ENCODE assay signal across 29 cellular contexts in genomic region chr20:58045156-58045555, GRCh38.
"Had no signal": no experiment of that assay in that cellular context is flagged by ENCODE, and none has a peak within 500 bp of the region (broad histone marks: within the 10 kb centered on the region; RNA-seq: fewer than 3 reads in every experiment).

No MANE protein-coding gene starts in this region.

- H3K27me3 ChIP-seq: heart left ventricle, neutrophil, ovary, vagina had no signal

- H3K4me3 Mint-ChIP-seq: activated naive CD4-positive, alpha-beta T cell treated with anti-CD3 and anti-CD28 coated beads, Interleukin-2, amount 50 U/mL, for 24 hours; activated naive CD8-positive, alpha-beta T cell treated with anti-CD3 and anti-CD28 coated beads, Interleukin-2, amount 50 U/mL, for 24 hours; dendritic cell treated with granulocyte-macrophage colony-stimulating factor and Interleukin-4, amounts not matched to agents 40 ng/mL and 50 ng/mL, for 4 days; natural killer cell treated with Interleukin-12 subunit alpha and Interleukin-12 subunit beta and Interleukin-15 and Interleukin-18, amount 100 ng/mL, for 72 hours; stimulated activated effector memory CD8-positive, alpha-beta T cell treated with anti-CD3 and anti-CD28 coated beads, Interleukin-12 subunit alpha, Interleukin-12 subunit beta, amount 100 ng/mL, for 72 hours; stimulated activated naive CD8-positive, alpha-beta T cell treated with anti-CD3 and anti-CD28 coated beads, Interleukin-15, Interleukin-2, amounts not matched to agents 100 ng/mL and 50 ng/mL, for 24 hours; type B pancreatic cell had no signal

- ATAC-seq: activated naive CD8-positive, alpha-beta T cell treated with anti-CD3 and anti-CD28 coated beads, Interleukin-2, amount 50 U/mL, for 24 hours; gastroesophageal sphincter; heart left ventricle; left lobe of liver; mucosa of descending colon; natural killer cell treated with Interleukin-12 subunit alpha and Interleukin-12 subunit beta and Interleukin-15 and Interleukin-18, amount 100 ng/mL, for 72 hours; sciatic nerve; stimulated activated effector memory CD8-positive, alpha-beta T cell treated with anti-CD3 and anti-CD28 coated beads, Interleukin-12 subunit alpha, Interleukin-12 subunit beta, amount 100 ng/mL, for 72 hours had no signal

- H3K27me3 Mint-ChIP-seq: progenitor cell of endocrine pancreas had no signal

- DNase-seq: activated CD4-positive, alpha-beta T cell treated with anti-CD3 and anti-CD28 coated beads for 4 hours; activated CD4-positive, alpha-beta T cell treated with anti-CD3 and anti-CD28 coated beads, Interleukin-2, amount 50 U/mL, for 4 hours; activated naive CD8-positive, alpha-beta T cell treated with anti-CD3 and anti-CD28 coated beads, Interleukin-2, amount 50 U/mL, for 24 hours; activated T-cell treated with anti-CD3 and anti-CD28 coated beads, Interleukin-2, amount 50 U/mL, for 48 hours; amygdala; caudate nucleus; effector CD4-positive, alpha-beta T cell; esophagus squamous epithelium; heart left ventricle; hypothalamus; immature natural killer cell; mucosa of descending colon; ovary; small intestine; stimulated activated CD4-positive, alpha-beta T cell treated with anti-CD3 and anti-CD28 coated beads, Interleukin-4, amount 100 ng/mL, for 24 hours had no signal

- H3K27ac ChIP-seq: esophagus squamous epithelium, gastroesophageal sphincter, heart left ventricle, neutrophil, ovary, VCaP had no signal

- H3K4me1 Mint-ChIP-seq: activated naive CD4-positive, alpha-beta T cell treated with anti-CD3 and anti-CD28 coated beads, Interleukin-2, amount 50 U/mL, for 24 hours; activated naive CD8-positive, alpha-beta T cell treated with anti-CD3 and anti-CD28 coated beads, Interleukin-2, amount 50 U/mL, for 24 hours; immature natural killer cell; stimulated activated effector memory CD8-positive, alpha-beta T cell treated with anti-CD3 and anti-CD28 coated beads, Interleukin-12 subunit alpha, Interleukin-12 subunit beta, amount 100 ng/mL, for 72 hours had no signal

- H3K9me3 ChIP-seq: esophagus squamous epithelium, gastroesophageal sphincter, heart left ventricle, mucosa of descending colon, neutrophil, ovary, vagina had no signal

- H3K27ac Mint-ChIP-seq: activated naive CD4-positive, alpha-beta T cell treated with anti-CD3 and anti-CD28 coated beads, Interleukin-2, amount 50 U/mL, for 24 hours; activated naive CD8-positive, alpha-beta T cell treated with anti-CD3 and anti-CD28 coated beads, Interleukin-2, amount 50 U/mL, for 24 hours; activated T-helper 2 cell treated with anti-CD3 and anti-CD28 coated beads, Interferon-gamma antibody, Interleukin-2, Interleukin-4, amounts not matched to agents 10 μg/mL and 5 μg/mL and 100 μg/mL, durations not matched to agents 14 hours and 24 hours and 36 hours; dendritic cell treated with granulocyte-macrophage colony-stimulating factor and Interleukin-4, amounts not matched to agents 40 ng/mL and 50 ng/mL, for 4 days; immature natural killer cell; natural killer cell treated with Interleukin-12 subunit alpha and Interleukin-12 subunit beta and Interleukin-15 and Interleukin-18, amount 100 ng/mL, for 72 hours; progenitor cell of endocrine pancreas; stimulated activated effector memory CD8-positive, alpha-beta T cell treated with anti-CD3 and anti-CD28 coated beads, Interleukin-12 subunit alpha, Interleukin-12 subunit beta, amount 100 ng/mL, for 72 hours; stimulated activated naive CD8-positive, alpha-beta T cell treated with anti-CD3 and anti-CD28 coated beads, Interleukin-15, Interleukin-2, amounts not matched to agents 100 ng/mL and 50 ng/mL, for 24 hours; type B pancreatic cell had no signal

- H3K4me3 ChIP-seq: esophagus squamous epithelium, gastroesophageal sphincter, heart left ventricle, mucosa of descending colon, ovary, vagina had no signal

- H3K36me3 Mint-ChIP-seq: activated naive CD4-positive, alpha-beta T cell treated with anti-CD3 and anti-CD28 coated beads, Interleukin-2, amount 50 U/mL, for 24 hours; immature natural killer cell; natural killer cell treated with Interleukin-12 subunit alpha and Interleukin-12 subunit beta and Interleukin-15 and Interleukin-18, amount 100 ng/mL, for 72 hours; stimulated activated effector memory CD8-positive, alpha-beta T cell treated with anti-CD3 and anti-CD28 coated beads, Interleukin-12 subunit alpha, Interleukin-12 subunit beta, amount 100 ng/mL, for 72 hours; type B pancreatic cell had no signal

- H3K9me3 Mint-ChIP-seq: activated T-helper 2 cell treated with anti-CD3 and anti-CD28 coated beads, Interferon-gamma antibody, Interleukin-2, Interleukin-4, amounts not matched to agents 10 μg/mL and 5 μg/mL and 100 μg/mL, durations not matched to agents 14 hours and 24 hours and 36 hours; dendritic cell treated with granulocyte-macrophage colony-stimulating factor and Interleukin-4, amounts not matched to agents 40 ng/mL and 50 ng/mL, for 4 days; natural killer cell treated with Interleukin-12 subunit alpha and Interleukin-12 subunit beta and Interleukin-15 and Interleukin-18, amount 100 ng/mL, for 72 hours; stimulated activated effector memory CD8-positive, alpha-beta T cell treated with anti-CD3 and anti-CD28 coated beads, Interleukin-12 subunit alpha, Interleukin-12 subunit beta, amount 100 ng/mL, for 72 hours; stimulated activated naive CD8-positive, alpha-beta T cell treated with anti-CD3 and anti-CD28 coated beads, Interleukin-15, Interleukin-2, amounts not matched to agents 100 ng/mL and 50 ng/mL, for 24 hours; type B pancreatic cell had no signal

- H3K36me3 ChIP-seq: esophagus squamous epithelium, gastroesophageal sphincter, heart left ventricle, neutrophil, ovary, vagina had no signal
